In genomic region chr5:7181841-7182240, GRCh38 we compare ENCODE assay signal across 18 cellular contexts.
"Had no signal": no experiment of that assay in that cellular context is flagged by ENCODE, and none has a peak within 500 bp of the region (broad histone marks: within the 10 kb centered on the region; RNA-seq: fewer than 3 reads in every experiment).

No MANE protein-coding gene starts in this region.

- DNase-seq: activated B cell treated with CpG ODN at 0.5 μM for 24 hours; activated CD4-positive, alpha-beta memory T cell treated with anti-CD3 and anti-CD28 coated beads for 36 hours; activated CD4-positive, alpha-beta T cell treated with anti-CD3 and anti-CD28 coated beads for 4 hours; activated T-cell treated with anti-CD3 and anti-CD28 coated beads for 4 hours; foreskin fibroblast; glutamatergic neuron; left ventricle myocardium inferior; naive thymus-derived CD8-positive, alpha-beta T cell; ovary; sigmoid colon; spleen; stimulated activated naive B cell treated with anti-CD40 and anti-IgM and Interleukin-4, amounts not matched to agents 10 μg/mL and 1 μg/mL and 100 μg/mL, for 72 hours; T-cell; thyroid gland; uterus had no signal

- FAIRE-seq: keratinocyte had no signal

- H3K27ac ChIP-seq: cardiac muscle cell, epithelial cell of prostate, left ventricle myocardium inferior, ovary, sigmoid colon, spleen, thyroid gland, uterus had no signal

- ATAC-seq: naive thymus-derived CD8-positive, alpha-beta T cell; stimulated activated naive B cell treated with anti-CD40 and anti-IgM and Interleukin-4, amounts not matched to agents 10 μg/mL and 1 μg/mL and 100 μg/mL, for 72 hours; T-cell had no signal

- H3K4me3 ChIP-seq: cardiac muscle cell, left ventricle myocardium inferior, ovary, sigmoid colon, spleen, thyroid gland, uterus had no signal

- H3K36me3 ChIP-seq: cardiac muscle cell, left ventricle myocardium inferior, ovary, sigmoid colon, spleen, thyroid gland, uterus had no signal

- H3K27me3 ChIP-seq: cardiac muscle cell, ovary, sigmoid colon, spleen, thyroid gland, uterus had no signal

- H3K4me1 ChIP-seq: left ventricle myocardium inferior, sigmoid colon, spleen, thyroid gland, uterus had no signal

- H3K9me3 ChIP-seq: left ventricle myocardium inferior, ovary, sigmoid colon, spleen, thyroid gland, uterus had no signal
